ENCODE assay signal across 8 cellular contexts in genomic region chr5:91293131-91293530, GRCh38.
DNase-seq lines count a peak whose midpoint lies in the region; ATAC-seq and TF ChIP-seq lines count a peak whose summit lies in the region.

No MANE protein-coding gene starts in this region.

- no peak overlapping the region for H3K27ac Mint-ChIP-seq in activated naive CD8-positive, alpha-beta T cell treated with anti-CD3 and anti-CD28 coated beads, Interleukin-2, amount 10 ng/mL, durations not matched to agents 7 days and 5 days
- H3K27ac Mint-ChIP-seq in activated naive CD8-positive, alpha-beta T cell treated with anti-CD3 and anti-CD28 coated beads for 36 hours = no peak overlapping the region
- no peak overlapping the region for H3K27ac Mint-ChIP-seq in activated CD4-positive, alpha-beta memory T cell treated with anti-CD3 and anti-CD28 coated beads for 36 hours
- H3K27ac Mint-ChIP-seq in activated T-helper 1 cell treated with anti-CD3 and anti-CD28 coated beads, Interleukin-12 subunit alpha, Interleukin-12 subunit beta, Interleukin-2, Interleukin-4 antibody, amounts not matched to agents 30 ng/mL and 10 ng/mL and 1 ng/mL, durations not matched to agents 14 hours and 24 hours and 36 hours = no peak overlapping the region

- H3K4me3 Mint-ChIP-seq in activated naive CD8-positive, alpha-beta T cell treated with anti-CD3 and anti-CD28 coated beads, Interleukin-2, amount 10 ng/mL, durations not matched to agents 7 days and 5 days = no peak overlapping the region
- no peak overlapping the region for H3K4me3 Mint-ChIP-seq in activated naive CD8-positive, alpha-beta T cell treated with anti-CD3 and anti-CD28 coated beads for 36 hours
- no peak overlapping the region for H3K4me3 Mint-ChIP-seq in activated CD4-positive, alpha-beta memory T cell treated with anti-CD3 and anti-CD28 coated beads for 36 hours
- no peak overlapping the region for H3K4me3 Mint-ChIP-seq in activated T-helper 1 cell treated with anti-CD3 and anti-CD28 coated beads, Interleukin-12 subunit alpha, Interleukin-12 subunit beta, Interleukin-2, Interleukin-4 antibody, amounts not matched to agents 30 ng/mL and 10 ng/mL and 1 ng/mL, durations not matched to agents 14 hours and 24 hours and 36 hours

- no peak for TF ChIP-seq CTCF in heart left ventricle (IDR thresholded peaks at IDR 0.05)

- POLR2A ChIA-PET in activated naive CD8-positive, alpha-beta T cell treated with anti-CD3 and anti-CD28 coated beads, Interleukin-2, amount 10 ng/mL, durations not matched to agents 7 days and 5 days (lab: Charles Lee) = no interaction called here
- POLR2A ChIA-PET in activated CD4-positive, alpha-beta memory T cell treated with anti-CD3 and anti-CD28 coated beads for 36 hours (lab: Charles Lee) = interaction anchor here (1.4 kb wide), 1 partner anchor 24 kb away, joined by 4 read pairs; no protein-coding TSS in a partner anchor

- H3K9me3 ChIP-seq in heart left ventricle = no peaks in the 10 kb centered on the region

- peaks cover 0 to 21% (median 7%) of the 10 kb centered on the region in 12 donors for H3K4me1 ChIP-seq in heart left ventricle

- TF ChIP-seq POLR2A in heart left ventricle (IDR thresholded peaks at IDR 0.05) = no peak

- H3K36me3 ChIP-seq in heart left ventricle = no peaks in the 10 kb centered on the region

- CTCF ChIA-PET in activated CD4-positive, alpha-beta memory T cell treated with anti-CD3 and anti-CD28 coated beads for 36 hours (lab: Charles Lee) = no interaction called here

- H3K4me3 ChIP-seq in heart left ventricle = no peak overlapping the region

- no peak overlapping the region for H3K27ac ChIP-seq in heart left ventricle

- no peak for DNase-seq in activated naive CD8-positive, alpha-beta T cell treated with anti-CD3 and anti-CD28 coated beads, Interleukin-2, amount 10 ng/mL, durations not matched to agents 7 days and 5 days
- no peak for DNase-seq in activated naive CD8-positive, alpha-beta T cell treated with anti-CD3 and anti-CD28 coated beads for 36 hours
- DNase-seq in activated CD4-positive, alpha-beta memory T cell treated with anti-CD3 and anti-CD28 coated beads for 36 hours = peak; percentile 32
- DNase-seq in activated T-helper 1 cell treated with anti-CD3 and anti-CD28 coated beads, Interleukin-12 subunit alpha, Interleukin-12 subunit beta, Interleukin-2, Interleukin-4 antibody, amounts not matched to agents 30 ng/mL and 10 ng/mL and 1 ng/mL, durations not matched to agents 14 hours and 24 hours and 36 hours (ENCODE audit: low spot score) = no peak
- DNase-seq in foreskin melanocyte = no peak
- no peak for DNase-seq in heart left ventricle
- no peak for DNase-seq in NCI-H526 (lab: John Stamatoyannopoulos, UW)

- no peaks in the 10 kb centered on the region for H3K27me3 Mint-ChIP-seq in activated naive CD8-positive, alpha-beta T cell treated with anti-CD3 and anti-CD28 coated beads, Interleukin-2, amount 10 ng/mL, durations not matched to agents 7 days and 5 days
- H3K27me3 Mint-ChIP-seq in activated naive CD8-positive, alpha-beta T cell treated with anti-CD3 and anti-CD28 coated beads for 36 hours = no peaks in the 10 kb centered on the region
- no peaks in the 10 kb centered on the region for H3K27me3 Mint-ChIP-seq in activated CD4-positive, alpha-beta memory T cell treated with anti-CD3 and anti-CD28 coated beads for 36 hours
- no peaks in the 10 kb centered on the region for H3K27me3 Mint-ChIP-seq in activated T-helper 1 cell treated with anti-CD3 and anti-CD28 coated beads, Interleukin-12 subunit alpha, Interleukin-12 subunit beta, Interleukin-2, Interleukin-4 antibody, amounts not matched to agents 30 ng/mL and 10 ng/mL and 1 ng/mL, durations not matched to agents 14 hours and 24 hours and 36 hours (ENCODE audit: insufficient read depth)

- H3K9me3 Mint-ChIP-seq in activated naive CD8-positive, alpha-beta T cell treated with anti-CD3 and anti-CD28 coated beads, Interleukin-2, amount 10 ng/mL, durations not matched to agents 7 days and 5 days = no peaks in the 10 kb centered on the region
- H3K9me3 Mint-ChIP-seq in activated naive CD8-positive, alpha-beta T cell treated with anti-CD3 and anti-CD28 coated beads for 36 hours = no peaks in the 10 kb centered on the region
- H3K9me3 Mint-ChIP-seq in activated CD4-positive, alpha-beta memory T cell treated with anti-CD3 and anti-CD28 coated beads for 36 hours = no peaks in the 10 kb centered on the region
- H3K9me3 Mint-ChIP-seq in activated T-helper 1 cell treated with anti-CD3 and anti-CD28 coated beads, Interleukin-12 subunit alpha, Interleukin-12 subunit beta, Interleukin-2, Interleukin-4 antibody, amounts not matched to agents 30 ng/mL and 10 ng/mL and 1 ng/mL, durations not matched to agents 14 hours and 24 hours and 36 hours = no peaks in the 10 kb centered on the region

- peak; percentile 72 for ATAC-seq in activated naive CD8-positive, alpha-beta T cell treated with anti-CD3 and anti-CD28 coated beads, Interleukin-2, amount 10 ng/mL, durations not matched to agents 7 days and 5 days (ENCODE audit: low read depth)
- ATAC-seq in HG03103 (IDR thresholded peaks at IDR 0.05; ENCODE audit: low read depth, unreplicated experiment) (peak; percentile 91), heart left ventricle (no peak)

- no peaks in the 10 kb centered on the region for H3K27me3 ChIP-seq in heart left ventricle

- intact Hi-C loops in activated CD4-positive, alpha-beta memory T cell treated with anti-CD3 and anti-CD28 coated beads for 36 hours (cut with micrococcal nuclease) = no loop called here
- intact Hi-C loops in activated T-helper 1 cell treated with anti-CD3 and anti-CD28 coated beads, Interleukin-12 subunit alpha, Interleukin-12 subunit beta, Interleukin-2, Interleukin-4 antibody, amounts not matched to agents 30 ng/mL and 10 ng/mL and 1 ng/mL, durations not matched to agents 14 hours and 24 hours and 36 hours (cut with micrococcal nuclease) = loop anchor here (2.0 kb wide), 1 partner anchor 18 kb away; no protein-coding TSS in a partner anchor
- intact Hi-C loops in heart left ventricle (cut with DNase I) = loop anchor here in 1 of 10 donors (10.0 kb wide), 1 partner anchor 188 kb away; no protein-coding TSS in a partner anchor

- no peaks in the 10 kb centered on the region for H3K36me3 Mint-ChIP-seq in activated naive CD8-positive, alpha-beta T cell treated with anti-CD3 and anti-CD28 coated beads, Interleukin-2, amount 10 ng/mL, durations not matched to agents 7 days and 5 days
- H3K36me3 Mint-ChIP-seq in activated naive CD8-positive, alpha-beta T cell treated with anti-CD3 and anti-CD28 coated beads for 36 hours = no peaks in the 10 kb centered on the region
- H3K36me3 Mint-ChIP-seq in activated CD4-positive, alpha-beta memory T cell treated with anti-CD3 and anti-CD28 coated beads for 36 hours = no peaks in the 10 kb centered on the region
- H3K36me3 Mint-ChIP-seq in activated T-helper 1 cell treated with anti-CD3 and anti-CD28 coated beads, Interleukin-12 subunit alpha, Interleukin-12 subunit beta, Interleukin-2, Interleukin-4 antibody, amounts not matched to agents 30 ng/mL and 10 ng/mL and 1 ng/mL, durations not matched to agents 14 hours and 24 hours and 36 hours (ENCODE audit: low read depth) = peaks cover 4% of the 10 kb centered on the region

- H3K4me1 Mint-ChIP-seq in activated naive CD8-positive, alpha-beta T cell treated with anti-CD3 and anti-CD28 coated beads, Interleukin-2, amount 10 ng/mL, durations not matched to agents 7 days and 5 days = peaks cover 17% of the 10 kb centered on the region
- H3K4me1 Mint-ChIP-seq in activated naive CD8-positive, alpha-beta T cell treated with anti-CD3 and anti-CD28 coated beads for 36 hours = peaks cover 17% of the 10 kb centered on the region
- peaks cover 8% of the 10 kb centered on the region for H3K4me1 Mint-ChIP-seq in activated CD4-positive, alpha-beta memory T cell treated with anti-CD3 and anti-CD28 coated beads for 36 hours (ENCODE audit: low read depth)
- H3K4me1 Mint-ChIP-seq in activated T-helper 1 cell treated with anti-CD3 and anti-CD28 coated beads, Interleukin-12 subunit alpha, Interleukin-12 subunit beta, Interleukin-2, Interleukin-4 antibody, amounts not matched to agents 30 ng/mL and 10 ng/mL and 1 ng/mL, durations not matched to agents 14 hours and 24 hours and 36 hours (ENCODE audit: low read depth) = peaks cover 25% of the 10 kb centered on the region

Comparison
In these comparisons a context has a peak if more than half of its experiments do, and no peak if none do; other contexts are left out.
1. ATAC-seq: peak in activated naive CD8-positive, alpha-beta T cell treated with anti-CD3 and anti-CD28 coated beads, Interleukin-2, amount 10 ng/mL, durations not matched to agents 7 days and 5 days (single experiment) and HG03103 (single experiment); none in heart left ventricle (0 of 4).